ENCODE assay signal across 1 cellular context in genomic region chr2:220043155-220043992, GRCh38.
A peak's percentile ranks its signal among the peaks of the same experiment; 100 is the strongest.
TF ChIP-seq lines count a peak whose summit lies in the region.

No MANE protein-coding gene starts in this region.

TF ChIP-seq in SK-N-SH, 30 proteins besides CTCF, POLR2A, EP300 and RAD21 (continued from another document):
- no peak for TF ChIP-seq REST (IDR thresholded peaks at IDR 0.05; ENCODE audit: low read depth, low read length)
- peak; percentile 47; the same call in 1 of the 2 replicates for TF ChIP-seq FOSL2 (IDR thresholded peaks at IDR 0.05; ENCODE audit: borderline replicate concordance, low read depth)
- TF ChIP-seq YY1 (IDR thresholded peaks at IDR 0.05; ENCODE audit: low read depth), result no peak
- TF ChIP-seq MEF2A (IDR thresholded peaks at IDR 0.05; ENCODE audit: borderline replicate concordance, low read depth), result no peak
- no peak for TF ChIP-seq PBX3 (IDR thresholded peaks at IDR 0.05)
- TF ChIP-seq FOXM1 (IDR thresholded peaks at IDR 0.05; ENCODE audit: low read depth), result no peak
- no peak; the same call in 1 of the 2 replicates for TF ChIP-seq TCF12 (IDR thresholded peaks at IDR 0.05)
